ENCODE assay signal across 8 cellular contexts in the genomic region with DNA sequence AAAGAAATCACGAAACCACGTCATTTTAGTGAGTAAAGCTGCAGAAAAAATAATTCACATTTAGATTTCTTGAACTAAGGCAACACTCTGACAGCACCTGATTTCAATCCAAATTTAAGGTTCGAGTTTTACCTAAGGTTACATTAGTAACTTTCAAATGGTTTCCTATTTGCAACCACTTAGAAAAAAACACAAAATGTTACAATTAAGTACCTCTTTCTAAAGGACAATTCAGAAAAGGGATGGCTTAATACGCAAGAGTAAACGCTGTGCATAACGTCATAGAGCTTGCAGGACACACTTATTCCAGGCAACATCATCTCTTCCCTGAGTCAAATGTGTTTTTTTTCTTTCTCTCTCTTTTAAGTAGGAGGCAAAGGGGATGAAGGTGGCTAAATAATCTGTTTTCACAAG.
A peak's percentile ranks its signal among the peaks of the same experiment; 100 is the strongest.
DNase-seq lines count a peak whose midpoint lies in the region; ATAC-seq, FAIRE-seq and TF ChIP-seq lines count a peak whose summit lies in the region.

No MANE protein-coding gene starts in this region.

- TF ChIP-seq CTCF in GM12865 (IDR thresholded peaks at IDR 0.05; ENCODE audit: insufficient read depth, low read depth, low read length, missing control alignments) (no peak), astrocyte (IDR thresholded peaks at IDR 0.05; ENCODE audit: insufficient read depth, low read depth, low read length) (no peak), spleen (IDR thresholded peaks at IDR 0.05 in 8 of 11, conservative IDR thresholded peaks at IDR 0.05 in 3 of 11) (no peak)

- H3K9me3 ChIP-seq in MG63 (no peaks in the 10 kb centered on the region), astrocyte (ENCODE audit: insufficient read depth, low read depth, low read length) (no peaks in the 10 kb centered on the region), iPS-20b (ENCODE audit: insufficient read depth, low read depth, low read length) (no peaks in the 10 kb centered on the region), spleen (no peaks in the 10 kb centered on the region)

- peak overlapping the region; percentile 99 for H3K4me3 Mint-ChIP-seq in astrocyte (ENCODE audit: unreplicated experiment)

- peak overlapping the region; percentile 77 for H2AFZ ChIP-seq in astrocyte (ENCODE audit: low read depth, low read length)

- no peaks in the 10 kb centered on the region for H3K27me3 Mint-ChIP-seq in astrocyte (ENCODE audit: low read depth, unreplicated experiment)

- H3K4me3 ChIP-seq in GM12865 (ENCODE audit: low read depth, low read length), result peak overlapping the region; percentile 64
- H3K4me3 ChIP-seq in MG63, result peak overlapping the region; percentile 67
- peak overlapping the region; percentile 90 for H3K4me3 ChIP-seq in astrocyte (ENCODE audit: insufficient read depth, low read depth, low read length)
- H3K4me3 ChIP-seq in iPS-20b (ENCODE audit: low read length), result peak overlapping the region; percentile 82
- peak overlapping the region; percentile 62 to 87 (median 74) for H3K4me3 ChIP-seq in spleen

- no peak for DNase-seq in GM12865 (ENCODE audit: low read depth)
- no peak for DNase-seq in MG63
- DNase-seq in astrocyte (ENCODE audit: low read depth), result peak; percentile 42
- no peak for DNase-seq in spleen
- DNase-seq in stimulated activated CD4-positive, alpha-beta T cell treated with anti-CD3 and anti-CD28 coated beads, Interleukin-2, amount 100 ng/mL, for 48 hours, result no peak
- no peak for DNase-seq in posterior cingulate gyrus

- H3K27ac Mint-ChIP-seq in astrocyte (ENCODE audit: unreplicated experiment), result peak overlapping the region; percentile 94

- H3K27ac ChIP-seq in astrocyte (ENCODE audit: low read depth, low read length) (peak overlapping the region; percentile 62), iPS-20b (ENCODE audit: low read length) (no peak overlapping the region), spleen (peak overlapping the region; percentile 91 to 97 (median 94))

- H4K20me1 ChIP-seq in astrocyte (ENCODE audit: insufficient read depth, low read length), result peaks cover 21% of the 10 kb centered on the region

- FAIRE-seq in astrocyte (lab: Jason Lieb, UNC), result peak; percentile 41

- H3K9ac ChIP-seq in astrocyte (ENCODE audit: low read length) (peak overlapping the region; percentile 83), iPS-20b (ENCODE audit: low read depth, low read length) (peak overlapping the region; percentile 81; the same call in 1 of the 2 replicates)

- H3K79me2 ChIP-seq in astrocyte (ENCODE audit: insufficient read depth, low read length), result peaks cover 42% of the 10 kb centered on the region

- H3K4me1 ChIP-seq in astrocyte (ENCODE audit: insufficient read depth, low read length) (peaks cover 3% of the 10 kb centered on the region), iPS-20b (ENCODE audit: insufficient read depth, low read length) (peaks cover 9% of the 10 kb centered on the region; the same call in 1 of the 2 replicates), spleen (peaks cover 26 to 92% (median 79%) of the 10 kb centered on the region in 6 donors)

- TF ChIP-seq POLR2A in spleen (IDR thresholded peaks at IDR 0.05), result no peak

- intact Hi-C loops in spleen (cut with DNase I; ENCODE audit: low total_unique reads) (loop anchor here (5.0 kb wide), 1 partner anchor 44 kb away; no protein-coding TSS in a partner anchor), posterior cingulate gyrus (cut with DNase I) (loop anchor here (5.0 kb wide), 3 partner anchors 64 to 161 kb away; partner anchors contain the start of genes ARMC2 and SESN1)

- no peaks in the 10 kb centered on the region for H3K9me3 Mint-ChIP-seq in astrocyte (ENCODE audit: unreplicated experiment)

- peaks cover 20% of the 10 kb centered on the region for H3K4me1 Mint-ChIP-seq in astrocyte (ENCODE audit: low read depth, unreplicated experiment)

- peaks cover 6% of the 10 kb centered on the region for H3K36me3 Mint-ChIP-seq in astrocyte (ENCODE audit: low read depth, unreplicated experiment)

- WGBS in spleen, 5 donors, result 5 to 11% (median 6%) methylated on average over 6 of the region's 6 CpGs

- H3K36me3 ChIP-seq in MG63, result no peaks in the 10 kb centered on the region; the same call in 1 of the 2 replicates
- H3K36me3 ChIP-seq in astrocyte (ENCODE audit: insufficient read depth, low read length), result no peaks in the 10 kb centered on the region
- no peaks in the 10 kb centered on the region for H3K36me3 ChIP-seq in iPS-20b (ENCODE audit: insufficient read depth, low read depth, low read length)
- no peaks in the 10 kb centered on the region for H3K36me3 ChIP-seq in spleen

- ATAC-seq in GM18520 (IDR thresholded peaks at IDR 0.05; ENCODE audit: unreplicated experiment), result no peak

- peak overlapping the region; percentile 87 for H3K4me2 ChIP-seq in astrocyte (ENCODE audit: low read length)

- H3K27me3 ChIP-seq in MG63 (no peaks in the 10 kb centered on the region), astrocyte (ENCODE audit: insufficient read depth, low read length) (no peaks in the 10 kb centered on the region), iPS-20b (ENCODE audit: insufficient read depth, low read length) (no peaks in the 10 kb centered on the region), spleen (replicated peaks in 1 of 7) (no peaks in the 10 kb centered on the region)
